Comparison of ENCODE assay signal across 7 cellular contexts in genomic region chr6:1570848-1571247, GRCh38.
"Had no signal": no experiment of that assay in that cellular context is flagged by ENCODE, and none has a peak within 500 bp of the region (broad histone marks: within the 10 kb centered on the region; RNA-seq: fewer than 3 reads in every experiment).

No MANE protein-coding gene starts in this region.

- H3K4me3 ChIP-seq: GM12878 had no signal

- FAIRE-seq: G401.6, GM12878, GM12891, GM12892, GM18507 had no signal

- DNase-seq: GDM1, GF-D8 had no signal

- ATAC-seq: GM12878 had no signal
